ENCODE assay signal across 10 cellular contexts in genomic region chr1:206513312-206514111, GRCh38. TPM values are rescaled to one million over a fixed set of nuclear protein-coding genes. Genes with fewer than 3 reads are reported as not detected.
DNase-seq lines count a peak whose midpoint lies in the region; ATAC-seq, FAIRE-seq and TF ChIP-seq lines count a peak whose summit lies in the region.
"Had no signal": no experiment of that assay in that cellular context is flagged by ENCODE, and none has a peak within 500 bp of the region (broad histone marks: within the 10 kb centered on the region; RNA-seq: fewer than 3 reads in every experiment).

No MANE protein-coding gene starts in this region.

- H3K9me3 ChIP-seq in heart left ventricle (no peaks in the 10 kb centered on the region), spleen (no peaks in the 10 kb centered on the region)

- no peaks in the 10 kb centered on the region for H3K36me3 ChIP-seq in heart left ventricle
- no peaks in the 10 kb centered on the region for H3K36me3 ChIP-seq in spleen

- no peak for FAIRE-seq in GM12891 (lab: Jason Lieb, UNC)

- H3K4me1 ChIP-seq in heart left ventricle (peaks cover 0 to 52% (median 12%) of the 10 kb centered on the region in 12 donors), spleen (peaks cover 7 to 79% (median 44%) of the 10 kb centered on the region in 6 donors)

- H3K27me3 ChIP-seq in heart left ventricle (peaks cover 0 to 17% (median 0%) of the 10 kb centered on the region in 9 donors), spleen (replicated peaks in 1 of 7) (peaks cover 0 to 33% (median 7%) of the 10 kb centered on the region in 7 donors)

- TF ChIP-seq POLR2A in heart left ventricle (IDR thresholded peaks at IDR 0.05) (no peak), spleen (IDR thresholded peaks at IDR 0.05) (no peak), GM12891 (IDR thresholded peaks at IDR 0.05; ENCODE audit: low read depth, low read length) (no peak)

- H3K27ac ChIP-seq in heart left ventricle (no peak overlapping the region), spleen (peak overlapping the region in 6 of 8 donors; percentile 32 to 64 (median 48))
- H3K27ac ChIP-seq: KMS-11 had no signal

- 59 to 68% (median 64%) methylated on average over 11 of the region's 11 CpGs for WGBS in heart left ventricle, 4 donors
- WGBS in spleen, 5 donors, result 75 to 86% (median 85%) methylated on average over 11 of the region's 11 CpGs

- intact Hi-C loops in heart left ventricle (cut with DNase I), result no loop called here
- intact Hi-C loops in spleen (cut with DNase I; ENCODE audit: low total_unique reads), result no loop called here

- DNase-seq in GM03348 (ENCODE audit: low spot score), result peak; percentile 90
- DNase-seq in T1000 (lab: John Stamatoyannopoulos, UW), result peak; percentile 61
- DNase-seq in heart left ventricle, result peak; percentile 57 to 83 (median 72)
- DNase-seq in spleen, result peak; percentile 57
- DNase-seq in activated naive CD4-positive, alpha-beta T cell (lab: John Stamatoyannopoulos, UW), result no peak
- no peak for DNase-seq in stimulated activated CD4-positive, alpha-beta T cell treated with anti-CD3 and anti-CD28 coated beads, Interleukin-12 subunit alpha, Interleukin-12 subunit beta, amount 100 ng/mL, for 4 hours
- DNase-seq in GM12891 (ENCODE audit: insufficient read length, low spot score), result no peak
- no peak for DNase-seq in stimulated activated CD4-positive, alpha-beta T cell treated with anti-CD3 and anti-CD28 coated beads, Interleukin-4, amount 100 ng/mL, for 4 hours
- DNase-seq: GOT3 had no signal

- H3K4me3 ChIP-seq in heart left ventricle (no peak overlapping the region), spleen (no peak overlapping the region)

- no peak for TF ChIP-seq CTCF in heart left ventricle (IDR thresholded peaks at IDR 0.05)
- TF ChIP-seq CTCF in spleen (IDR thresholded peaks at IDR 0.05 in 8 of 11, conservative IDR thresholded peaks at IDR 0.05 in 3 of 11), result no peak

- ATAC-seq in heart left ventricle, result peak; percentile 67 to 87 (median 74)

TF ChIP-seq in GM12891, 5 proteins besides CTCF, POLR2A, EP300 and RAD21:
- no peak for TF ChIP-seq PAX5 (IDR thresholded peaks at IDR 0.05; ENCODE audit: insufficient read depth, low read length, severe bottlenecking)
- no peak for TF ChIP-seq TAF1 (IDR thresholded peaks at IDR 0.05; ENCODE audit: low read depth, low read length)
- TF ChIP-seq POU2F2 (IDR thresholded peaks at IDR 0.05; ENCODE audit: low read depth, low read length), result no peak
- no peak for TF ChIP-seq SPI1 (IDR thresholded peaks at IDR 0.05; ENCODE audit: low read depth, low read length)
- TF ChIP-seq POLR2AphosphoS5 (IDR thresholded peaks at IDR 0.05; ENCODE audit: low read depth, low read length), result no peak

RNA-seq across cellular contexts. Expression of gene RASSF5, which starts 6.2 kb away (rescaled TPM):
- total RNA-seq in heart left ventricle (10 to 100 TPM in 2 of 9 donors, 1 to 10 TPM in 7; 3.2 to 27.4 (median 5.8) TPM), spleen (100 to 1,000 TPM; 121 to 168 (median 131) TPM)
- polyA plus RNA-seq in heart left ventricle (1 to 10 TPM; 1.3 to 1.8 TPM), spleen (10 to 100 TPM; 32.2 to 39.5 (median 35.8) TPM)
- 51.8 TPM for polyA plus RNA-seq in GM12891 (2012; ENCODE audit: low read depth, missing spikeins)

RNA-seq across cellular contexts. Expression of gene IKBKE, which starts 43.2 kb away (rescaled TPM):
- total RNA-seq in heart left ventricle (10 to 100 TPM in 1 of 9 donors, 1 to 10 TPM in 6, under 1 TPM in 2; 0.62 to 10.8 (median 1.1) TPM), spleen (10 to 100 TPM; 20.1 to 37.3 (median 35.1) TPM)
- polyA plus RNA-seq in heart left ventricle (under 1 TPM; 0.27 to 0.97 TPM), spleen (10 to 100 TPM; 11.3 to 23.2 (median 17.0) TPM)
- 12.4 TPM for polyA plus RNA-seq in GM12891 (2012; ENCODE audit: low read depth, missing spikeins)

Comparison
In these comparisons a context has a peak if more than half of its experiments do, and no peak if none do; other contexts are left out.
1. DNase-seq: peak in GM03348 (single experiment), T1000 (single experiment), heart left ventricle (5 of 5) and spleen (single experiment); none in activated naive CD4-positive, alpha-beta T cell (0 of 4), stimulated activated CD4-positive, alpha-beta T cell treated with anti-CD3 and anti-CD28 coated beads, Interleukin-12 subunit alpha, Interleukin-12 subunit beta, amount 100 ng/mL, for 4 hours (single experiment), GM12891 (single experiment) and stimulated activated CD4-positive, alpha-beta T cell treated with anti-CD3 and anti-CD28 coated beads, Interleukin-4, amount 100 ng/mL, for 4 hours (0 of 2).
2. H3K27ac ChIP-seq: peak in spleen (6 of 8); none in heart left ventricle (0 of 12).
3. RNA of gene RASSF5, which starts 6.2 kb away (total RNA-seq): 121 to 168 TPM in spleen; 3.2 to 27.4 TPM in heart left ventricle; every median in the first group is over 4 times any median in the second.